ENCODE assay signal across 13 cellular contexts in the genomic region with DNA sequence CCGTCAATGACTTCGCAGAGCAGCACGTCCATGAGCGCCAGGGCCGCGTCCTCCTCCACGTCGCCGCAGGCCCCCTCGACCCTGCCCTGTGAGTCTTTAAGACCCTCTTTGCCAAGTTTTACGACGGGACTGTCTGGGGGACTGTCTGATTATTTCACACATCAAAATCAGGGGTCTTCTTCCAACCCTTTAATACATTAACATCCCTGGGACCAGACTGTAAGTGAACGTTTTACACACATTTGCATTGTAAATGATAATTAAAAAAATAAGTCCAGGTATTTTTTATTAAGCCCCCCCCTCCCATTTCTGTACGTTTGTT. TPM values are rescaled to one million over a fixed set of nuclear protein-coding genes. Genes with fewer than 3 reads are reported as not detected.
DNase-seq lines count a peak whose midpoint lies in the region; ATAC-seq lines count a peak whose summit lies in the region.
"Had no signal": no experiment of that assay in that cellular context is flagged by ENCODE, and none has a peak within 500 bp of the region (broad histone marks: within the 10 kb centered on the region; RNA-seq: fewer than 3 reads in every experiment).

No MANE protein-coding gene starts in this region.

- H3K27me3 ChIP-seq in iPS-15b (ENCODE audit: control insufficient read depth, insufficient read depth, low read length): peaks cover 86% of the 10 kb centered on the region

- H3K27me3 Mint-ChIP-seq in activated naive CD4-positive, alpha-beta T cell treated with anti-CD3 and anti-CD28 coated beads, Interleukin-2, amount 50 U/mL, for 24 hours: peaks cover 55% of the 10 kb centered on the region

- H3K36me3 ChIP-seq in iPS-15b (ENCODE audit: control insufficient read depth, insufficient read depth, low read length): no peaks in the 10 kb centered on the region

- no peaks in the 10 kb centered on the region for H3K9me3 ChIP-seq in iPS-15b (ENCODE audit: control insufficient read depth, insufficient read depth, low read length)

- peaks cover 5% of the 10 kb centered on the region for H3K4me1 ChIP-seq in iPS-15b (ENCODE audit: control insufficient read depth, insufficient read depth, low read length)

- H3K9me3 Mint-ChIP-seq in activated naive CD4-positive, alpha-beta T cell treated with anti-CD3 and anti-CD28 coated beads, Interleukin-2, amount 50 U/mL, for 24 hours: peaks cover 27% of the 10 kb centered on the region

- DNase-seq in activated naive CD4-positive, alpha-beta T cell treated with anti-CD3 and anti-CD28 coated beads, Interleukin-2, amount 50 U/mL, for 16 hours: no peak
- DNase-seq in NCI-H1048 (lab: John Stamatoyannopoulos, UW): no peak
- DNase-seq: C1 segment of cervical spinal cord; Karpas-422; NCI-H69; stimulated activated CD4-positive, alpha-beta T cell treated with anti-CD3 and anti-CD28 coated beads, Interleukin-4, amount 100 ng/mL, for 1 hour had no signal

- peaks cover 5% of the 10 kb centered on the region for H3K36me3 Mint-ChIP-seq in activated naive CD4-positive, alpha-beta T cell treated with anti-CD3 and anti-CD28 coated beads, Interleukin-2, amount 50 U/mL, for 24 hours

- H3K27ac ChIP-seq in angular gyrus (ENCODE audit: low read depth, low read length) (peak overlapping the region; percentile 94), temporal lobe (ENCODE audit: low read depth, low read length) (peak overlapping the region; percentile 91)

- ATAC-seq in HG03457 (IDR thresholded peaks at IDR 0.05; ENCODE audit: unreplicated experiment) (no peak), HG02759 (IDR thresholded peaks at IDR 0.05; ENCODE audit: unreplicated experiment) (no peak)

- no peak overlapping the region for H3K9ac ChIP-seq in iPS-15b (ENCODE audit: low read depth, low read length)

- H3K27ac Mint-ChIP-seq in activated naive CD4-positive, alpha-beta T cell treated with anti-CD3 and anti-CD28 coated beads, Interleukin-2, amount 50 U/mL, for 24 hours: no peak overlapping the region

- H3K4me3 ChIP-seq in iPS-15b (ENCODE audit: low read depth, low read length): peak overlapping the region; percentile 35

- peaks cover 5% of the 10 kb centered on the region for H3K4me1 Mint-ChIP-seq in activated naive CD4-positive, alpha-beta T cell treated with anti-CD3 and anti-CD28 coated beads, Interleukin-2, amount 50 U/mL, for 24 hours

- H3K4me3 Mint-ChIP-seq in activated naive CD4-positive, alpha-beta T cell treated with anti-CD3 and anti-CD28 coated beads, Interleukin-2, amount 50 U/mL, for 24 hours: peak overlapping the region; percentile 44

RNA-seq across cellular contexts. Expression of gene FOXG1, which starts 1.9 kb away (rescaled TPM):
- 54.8 TPM for total RNA-seq in temporal lobe
- total RNA-seq: mucosa of gallbladder had no signal
